ENCODE assay signal across 8 cellular contexts in the genomic region with DNA sequence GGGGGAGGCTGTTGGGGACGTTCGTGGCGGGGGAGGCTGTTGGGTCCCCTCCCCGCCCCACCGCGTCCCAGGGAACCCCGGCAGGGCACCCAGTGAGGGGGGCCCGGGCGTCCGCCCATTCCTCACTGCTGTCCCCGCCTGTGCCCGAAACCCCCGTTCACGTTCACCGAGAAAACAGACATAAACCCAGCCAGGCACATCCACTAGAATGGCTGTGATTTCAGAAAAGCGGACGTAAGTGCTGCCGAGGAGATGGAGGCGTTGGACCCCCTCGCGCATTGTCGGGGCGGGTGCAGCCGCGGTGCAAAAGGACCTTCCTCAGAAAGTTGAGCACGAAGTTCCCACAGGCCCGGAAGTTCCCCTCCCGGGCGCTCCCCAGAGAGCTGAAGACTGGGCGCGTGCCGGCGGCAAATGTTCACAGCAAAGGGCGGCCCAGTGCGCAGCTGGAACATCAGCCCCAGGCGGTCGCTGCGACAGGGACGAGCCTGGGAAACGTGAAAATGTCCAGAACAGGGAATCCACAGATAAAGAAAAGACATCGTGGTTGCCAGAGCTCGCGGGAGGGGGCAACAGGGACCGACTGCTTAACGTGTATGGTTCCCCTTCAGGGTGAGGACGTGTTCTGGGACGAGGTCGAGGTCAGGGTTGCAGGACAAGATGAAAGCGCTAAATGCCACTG. TPM values are rescaled to one million over a fixed set of nuclear protein-coding genes. Genes with fewer than 3 reads are reported as not detected.
A peak's percentile ranks its signal among the peaks of the same experiment; 100 is the strongest.
DNase-seq lines count a peak whose midpoint lies in the region; ATAC-seq lines count a peak whose summit lies in the region.

No MANE protein-coding gene starts in this region.

- H3K27me3 ChIP-seq in HUES64 (ENCODE audit: insufficient read depth, low read length) (peaks cover 66% of the 10 kb centered on the region), adipocyte (replicated peaks; ENCODE audit: control insufficient read depth, insufficient read depth, low read length) (peaks cover 8% of the 10 kb centered on the region), iPS-20b (ENCODE audit: insufficient read depth, low read length) (peaks cover 69% of the 10 kb centered on the region)

- peaks cover 19% of the 10 kb centered on the region for H3K4me1 Mint-ChIP-seq in stimulated activated naive CD8-positive, alpha-beta T cell treated with anti-CD3 and anti-CD28 coated beads, Interleukin-15, amount 100 ng/mL, for 72 hours

- H3K36me3 ChIP-seq in HUES64 (ENCODE audit: insufficient read depth, low read length): no peaks in the 10 kb centered on the region
- H3K36me3 ChIP-seq in adipocyte (ENCODE audit: control insufficient read depth, insufficient read depth, low read length, severe bottlenecking): no peaks in the 10 kb centered on the region
- no peaks in the 10 kb centered on the region for H3K36me3 ChIP-seq in iPS-20b (ENCODE audit: insufficient read depth, low read depth, low read length)

- H3K9me3 ChIP-seq in HUES64 (ENCODE audit: insufficient read depth, low read depth, low read length): no peaks in the 10 kb centered on the region
- no peaks in the 10 kb centered on the region for H3K9me3 ChIP-seq in adipocyte (ENCODE audit: control insufficient read depth, low read length)
- no peaks in the 10 kb centered on the region for H3K9me3 ChIP-seq in iPS-20b (ENCODE audit: insufficient read depth, low read depth, low read length)

- 7% methylated on average over 49 of the region's 49 CpGs for WGBS in HUES64

- no peaks in the 10 kb centered on the region for H3K4me1 ChIP-seq in HUES64 (ENCODE audit: insufficient read depth, low read length)
- peaks cover 17% of the 10 kb centered on the region for H3K4me1 ChIP-seq in adipocyte (ENCODE audit: control insufficient read depth, insufficient read depth, low read length)
- no peaks in the 10 kb centered on the region for H3K4me1 ChIP-seq in iPS-20b (ENCODE audit: insufficient read depth, low read length)

- H3K9ac ChIP-seq in HUES64 (ENCODE audit: low read depth, low read length): peak overlapping the region; percentile 65
- H3K9ac ChIP-seq in adipocyte (ENCODE audit: low read length): peak overlapping the region; percentile 65
- H3K9ac ChIP-seq in iPS-20b (ENCODE audit: low read depth, low read length): no peak overlapping the region

- DNase-seq in D341Med (ENCODE audit: low spot score) (peak; percentile 70), adipocyte (ENCODE audit: low read depth) (peak; percentile 68), glomerular visceral epithelial cell (ENCODE audit: extremely low spot score) (no peak), occipital lobe (lab: John Stamatoyannopoulos, UW) (no peak)
- DNase-seq in stimulated activated naive CD8-positive, alpha-beta T cell treated with anti-CD3 and anti-CD28 coated beads, Interleukin-15, amount 100 ng/mL, for 72 hours: peak in 1 of 2 donors; percentile 15

- no peak overlapping the region for H3K27ac Mint-ChIP-seq in stimulated activated naive CD8-positive, alpha-beta T cell treated with anti-CD3 and anti-CD28 coated beads, Interleukin-15, amount 100 ng/mL, for 72 hours

- H3K4me3 Mint-ChIP-seq in stimulated activated naive CD8-positive, alpha-beta T cell treated with anti-CD3 and anti-CD28 coated beads, Interleukin-15, amount 100 ng/mL, for 72 hours: peak overlapping the region; percentile 80 to 81

- peak overlapping the region; percentile 59 for H3K4me3 ChIP-seq in HUES64 (ENCODE audit: low read length)
- H3K4me3 ChIP-seq in adipocyte (ENCODE audit: low read length): peak overlapping the region; percentile 76
- peak overlapping the region; percentile 66; the same call in 1 of the 2 replicates for H3K4me3 ChIP-seq in iPS-20b (ENCODE audit: low read length)

- no peaks in the 10 kb centered on the region for H3K9me3 Mint-ChIP-seq in stimulated activated naive CD8-positive, alpha-beta T cell treated with anti-CD3 and anti-CD28 coated beads, Interleukin-15, amount 100 ng/mL, for 72 hours

- peaks cover 67% of the 10 kb centered on the region for H3K27me3 Mint-ChIP-seq in stimulated activated naive CD8-positive, alpha-beta T cell treated with anti-CD3 and anti-CD28 coated beads, Interleukin-15, amount 100 ng/mL, for 72 hours

- no peak overlapping the region for H3K27ac ChIP-seq in HUES64 (ENCODE audit: low read depth, low read length)
- no peak overlapping the region for H3K27ac ChIP-seq in iPS-20b (ENCODE audit: low read length)

- ATAC-seq in stimulated activated naive CD8-positive, alpha-beta T cell treated with anti-CD3 and anti-CD28 coated beads, Interleukin-15, amount 100 ng/mL, for 72 hours: peak; percentile 11
- no peak for ATAC-seq in HG03469 (IDR thresholded peaks at IDR 0.05; ENCODE audit: unreplicated experiment)

RNA-seq across cellular contexts. Expression of a gene that starts 18.5 kb away (rescaled TPM):
- polyA plus RNA-seq in HUES64 (2013, experiment 1 of 2): 2.3 TPM
- polyA plus RNA-seq in HUES64 (2013, experiment 2 of 2): 1.1 TPM
- 0.16 TPM for total RNA-seq in occipital lobe

RNA-seq across cellular contexts. Expression of a gene that starts 53.8 kb away (rescaled TPM):
- 81.8 TPM for polyA plus RNA-seq in HUES64 (2013, experiment 1 of 2)
- 71.3 TPM for polyA plus RNA-seq in HUES64 (2013, experiment 2 of 2)
- 52.7 TPM for total RNA-seq in occipital lobe

RNA-seq across cellular contexts. Expression of a gene that starts 55.2 kb away (rescaled TPM):
- 14.0 TPM for polyA plus RNA-seq in HUES64 (2013, experiment 1 of 2)
- 14.5 TPM for polyA plus RNA-seq in HUES64 (2013, experiment 2 of 2)
- total RNA-seq in occipital lobe: 6.1 TPM

Comparison
In these comparisons a context has a peak if more than half of its experiments do, and no peak if none do; other contexts are left out.
1. DNase-seq: peak in D341Med (single experiment) and adipocyte (single experiment); none in glomerular visceral epithelial cell (single experiment) and occipital lobe (single experiment).
2. Peak in every context shown above with its lines, with median percentiles within 50 percentile points of each other: H3K4me3 ChIP-seq.